1 cellular context compared by ENCODE assay signal in the genomic region with DNA sequence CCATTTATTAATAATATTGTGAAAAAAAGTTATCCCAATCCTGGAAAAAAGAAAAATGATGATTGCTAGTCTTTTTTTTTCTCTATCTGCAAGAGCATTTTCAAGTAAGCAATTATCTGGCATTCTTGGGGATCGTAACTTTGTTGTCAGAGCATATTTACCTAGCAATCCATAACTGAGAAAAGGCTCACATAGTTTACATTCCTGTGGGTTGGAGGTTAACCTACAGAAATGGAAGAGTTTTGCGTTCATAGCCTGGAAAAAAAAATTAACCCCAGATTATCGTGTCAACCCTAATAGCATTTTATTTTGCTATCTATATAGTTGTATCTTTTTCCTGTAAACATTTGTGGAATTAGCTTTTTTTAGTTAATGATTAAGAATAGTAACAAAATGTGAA.
TF ChIP-seq lines count a peak whose summit lies in the region.

No MANE protein-coding gene starts in this region.

TF ChIP-seq in A549, 52 proteins besides CTCF, POLR2A, EP300 and RAD21 (continued from another document):
- TF ChIP-seq, protein P1, sequence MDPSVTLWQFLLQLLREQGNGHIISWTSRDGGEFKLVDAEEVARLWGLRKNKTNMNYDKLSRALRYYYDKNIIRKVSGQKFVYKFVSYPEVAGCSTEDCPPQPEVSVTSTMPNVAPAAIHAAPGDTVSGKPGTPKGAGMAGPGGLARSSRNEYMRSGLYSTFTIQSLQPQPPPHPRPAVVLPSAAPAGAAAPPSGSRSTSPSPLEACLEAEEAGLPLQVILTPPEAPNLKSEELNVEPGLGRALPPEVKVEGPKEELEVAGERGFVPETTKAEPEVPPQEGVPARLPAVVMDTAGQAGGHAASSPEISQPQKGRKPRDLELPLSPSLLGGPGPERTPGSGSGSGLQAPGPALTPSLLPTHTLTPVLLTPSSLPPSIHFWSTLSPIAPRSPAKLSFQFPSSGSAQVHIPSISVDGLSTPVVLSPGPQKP (IDR thresholded peaks at IDR 0.05; ENCODE audit: low read depth, low read length), result no peak
- peak; percentile 85 for TF ChIP-seq GATA3 (IDR thresholded peaks at IDR 0.05; ENCODE audit: borderline replicate concordance)
- no peak for TF ChIP-seq HEYL (CRISPR knock-in tag; IDR thresholded peaks at IDR 0.05)
- TF ChIP-seq CHD2 (IDR thresholded peaks at IDR 0.05; ENCODE audit: low read length, partially characterized antibody), result no peak
- peak in 1 of 2 experiments; percentile 33; a peak in 1 of 4 replicates for TF ChIP-seq CEBPB (IDR thresholded peaks at IDR 0.05)
- TF ChIP-seq, protein P2, sequence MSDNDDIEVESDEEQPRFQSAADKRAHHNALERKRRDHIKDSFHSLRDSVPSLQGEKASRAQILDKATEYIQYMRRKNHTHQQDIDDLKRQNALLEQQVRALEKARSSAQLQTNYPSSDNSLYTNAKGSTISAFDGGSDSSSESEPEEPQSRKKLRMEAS (IDR thresholded peaks at IDR 0.05), result peak; percentile 34; the same call in 1 of the 2 replicates
- no peak for TF ChIP-seq CHD4 (IDR thresholded peaks at IDR 0.05; ENCODE audit: borderline replicate concordance)
- TF ChIP-seq NR3C1 (IDR thresholded peaks at IDR 0.05), result no peak
- no peak for TF ChIP-seq PHF8 (IDR thresholded peaks at IDR 0.05; ENCODE audit: borderline replicate concordance, low read depth)
- no peak for TF ChIP-seq ZFP36 (IDR thresholded peaks at IDR 0.05; ENCODE audit: borderline replicate concordance, partially characterized antibody)
- TF ChIP-seq POLR2AphosphoS2 (conservative IDR thresholded peaks at IDR 0.05; ENCODE audit: low read length), result no peak
- no peak for TF ChIP-seq JUN (IDR thresholded peaks at IDR 0.05)
